In genomic region chr6:49462927-49463611, GRCh38 we compare ENCODE assay signal across 8 cellular contexts. TPM values are rescaled to one million over a fixed set of nuclear protein-coding genes. Genes with fewer than 3 reads are reported as not detected.
DNase-seq lines count a peak whose midpoint lies in the region; ATAC-seq and TF ChIP-seq lines count a peak whose summit lies in the region.

CENPQ (plus strand) TSS chr6:49463370; CDS start chr6:49470177, 6,807 bp downstream.
MMUT (minus strand) TSS chr6:49463253; CDS start chr6:49459466, 3,787 bp downstream.

- in situ Hi-C loops in Panc1 (cut with HindIII; ENCODE audit: low pct_unique_long_range_greater_than_20kb, low sequenced_read_pairs): no loop called here

- H3K36me3 Mint-ChIP-seq in activated T-cell treated with anti-CD3 and anti-CD28 coated beads, Interleukin-2, amount 50 U/mL, for 4 hours (ENCODE audit: insufficient read depth): peaks cover 7% of the 10 kb centered on the region

- H3K4me1 Mint-ChIP-seq in activated T-cell treated with anti-CD3 and anti-CD28 coated beads, Interleukin-2, amount 50 U/mL, for 4 hours (ENCODE audit: low read depth): peaks cover 37% of the 10 kb centered on the region

- H3K27ac ChIP-seq in Panc1 (ENCODE audit: low read length) (peak within 1 kb of the TSS; percentile 87), muscle layer of colon (ENCODE audit: low read depth, low read length) (peak within 1 kb of the TSS; percentile 71)

- CTCF ChIA-PET in Panc1 (lab: Charles Lee): no interaction called here

- H3K27me3 ChIP-seq in Panc1 (ENCODE audit: control insufficient read depth, insufficient read depth, low read length) (no peaks in the 10 kb centered on the region), muscle layer of colon (ENCODE audit: control insufficient read depth in 1 of 2, insufficient read depth in 2 of 2, low read length in 2 of 2) (no peaks in the 10 kb centered on the region)

- DNase-seq in DMS53 (lab: John Stamatoyannopoulos, UW) (peak; percentile 97), KG1 (lab: John Stamatoyannopoulos, UW) (peak; percentile 95), Panc1 (ENCODE audit: low read depth, low spot score) (peak; percentile 82)
- DNase-seq in activated T-cell treated with anti-CD3 and anti-CD28 coated beads, Interleukin-2, amount 50 U/mL, for 4 hours: peak; percentile 83
- peak; percentile 72 for DNase-seq in stimulated activated CD8-positive, alpha-beta memory T cell treated with anti-CD3 and anti-CD28 coated beads, Interleukin-7, amount 100 ng/mL, for 24 hours (ENCODE audit: low read depth)

- H3K4me3 Mint-ChIP-seq in activated T-cell treated with anti-CD3 and anti-CD28 coated beads, Interleukin-2, amount 50 U/mL, for 4 hours: peak within 1 kb of the TSS; percentile 88

- intact Hi-C loops in Panc1 (cut with micrococcal nuclease; ENCODE audit: unreplicated experiment): no loop called here

- H3K9me3 ChIP-seq in Panc1 (ENCODE audit: control insufficient read depth, insufficient read depth, low read depth, low read length): no peaks in the 10 kb centered on the region
- no peaks in the 10 kb centered on the region for H3K9me3 ChIP-seq in muscle layer of colon (ENCODE audit: low read length)

- ATAC-seq in GM21723 (IDR thresholded peaks at IDR 0.05; ENCODE audit: unreplicated experiment): peak; percentile 99
- ATAC-seq in Panc1: peak; percentile 100
- peak; percentile 96 to 97 for ATAC-seq in activated T-cell treated with anti-CD3 and anti-CD28 coated beads, Interleukin-2, amount 50 U/mL, for 4 hours
- peak; percentile 100 for ATAC-seq in esophagus mucosa

- no peak for TF ChIP-seq CTCF in Panc1 (IDR thresholded peaks at IDR 0.05)

- BruUV-seq in Panc1 (replicated peaks; lab: Mats Ljungman, UMichigan): no TSS peak

- no peaks in the 10 kb centered on the region for H3K27me3 Mint-ChIP-seq in activated T-cell treated with anti-CD3 and anti-CD28 coated beads, Interleukin-2, amount 50 U/mL, for 4 hours (ENCODE audit: low read depth)

- H3K36me3 ChIP-seq in Panc1 (ENCODE audit: control insufficient read depth, insufficient read depth, low read length) (peaks cover 8% of the 10 kb centered on the region; the same call in 1 of the 2 replicates), muscle layer of colon (ENCODE audit: insufficient read depth, low read length) (peaks cover 3% of the 10 kb centered on the region)

- H3K4me1 ChIP-seq in Panc1 (ENCODE audit: control insufficient read depth, insufficient read depth, low read length): peaks cover 10% of the 10 kb centered on the region; the same call in 1 of the 2 replicates
- peaks cover 26% of the 10 kb centered on the region for H3K4me1 ChIP-seq in muscle layer of colon (ENCODE audit: insufficient read depth, low read length)

- H3K9me3 Mint-ChIP-seq in activated T-cell treated with anti-CD3 and anti-CD28 coated beads, Interleukin-2, amount 50 U/mL, for 4 hours: no peaks in the 10 kb centered on the region

- POLR2A ChIA-PET in Panc1 (lab: Charles Lee): interaction anchor here (0.6 kb wide), 1 partner anchor 15 kb away, joined by 6 read pairs; no protein-coding TSS in a partner anchor

- peak within 1 kb of the TSS; percentile 96 for H3K9ac ChIP-seq in muscle layer of colon (ENCODE audit: low read length)

- H3K4me3 ChIP-seq in Panc1 (ENCODE audit: low read depth in 2 of 2, low read length in 2 of 2) (peak within 1 kb of the TSS; percentile 99 to 100), muscle layer of colon (ENCODE audit: low read depth in 1 of 2, low read length in 2 of 2) (peak within 1 kb of the TSS; percentile 75 to 99)

RNA-seq across cellular contexts. Expression of gene CENPQ, which starts in this region (rescaled TPM):
- total RNA-seq in Panc1 (2021; ENCODE audit: unreplicated experiment) (5.5 TPM), esophagus mucosa (3.3 TPM)
- polyA plus RNA-seq in Panc1 (2012; ENCODE audit: insufficient read length): 1.4 TPM
- total RNA-seq in activated T-cell treated with anti-CD3 and anti-CD28 coated beads, Interleukin-2, amount 50 U/mL, for 4 hours: 10 to 100 TPM; 10.2 to 14.8 (median 12.4) TPM

RNA-seq across cellular contexts. Expression of gene MMUT, which starts in this region (rescaled TPM):
- total RNA-seq in Panc1 (2021; ENCODE audit: unreplicated experiment) (7.1 TPM), esophagus mucosa (15.3 TPM)
- 5.9 TPM for polyA plus RNA-seq in Panc1 (2012; ENCODE audit: insufficient read length)
- total RNA-seq in activated T-cell treated with anti-CD3 and anti-CD28 coated beads, Interleukin-2, amount 50 U/mL, for 4 hours: 10 to 100 TPM in 1 of 3 donors, 1 to 10 TPM in 2; 6.7 to 11.3 (median 7.8) TPM

Comparison
In these comparisons a context has a peak if more than half of its experiments do, and no peak if none do; other contexts are left out.
1. Peak in every context shown above with its lines: DNase-seq, ATAC-seq, H3K4me3 ChIP-seq and H3K27ac ChIP-seq.